In the genomic region with DNA sequence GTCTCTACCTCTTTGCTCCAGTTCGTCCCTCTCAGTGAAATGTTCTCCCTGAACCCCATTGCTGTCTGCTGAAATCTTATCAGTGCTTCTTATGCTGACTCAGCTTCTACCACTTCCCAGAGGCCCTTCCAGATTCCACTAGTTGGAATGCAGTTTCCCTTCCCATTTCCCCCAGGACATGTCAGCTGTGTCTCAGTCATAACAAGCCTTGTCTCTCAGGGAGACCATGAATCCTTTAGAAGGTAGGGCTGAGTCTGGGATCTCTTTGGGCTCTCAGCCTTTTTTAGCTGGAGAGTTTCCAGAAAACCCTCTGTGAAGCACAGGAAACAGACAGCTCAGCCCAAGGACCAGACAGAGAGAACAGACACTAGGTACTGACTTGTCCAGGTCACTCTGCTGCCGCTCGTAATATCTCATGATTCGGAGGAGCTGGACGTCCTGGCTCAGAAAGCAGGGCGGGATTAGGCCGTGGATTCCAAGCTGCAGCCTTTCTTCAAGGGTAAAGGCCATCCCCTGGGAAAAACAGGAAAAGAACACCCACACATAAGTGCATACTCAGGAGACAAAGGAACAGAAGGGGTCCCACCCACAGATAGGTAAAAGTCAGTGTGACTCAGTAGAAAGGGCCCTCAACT, we compare ENCODE assay signal across 12 cellular contexts.
DNase-seq lines count a peak whose midpoint lies in the region; ATAC-seq and TF ChIP-seq lines count a peak whose summit lies in the region.
"Had no signal": no experiment of that assay in that cellular context is flagged by ENCODE, and none has a peak within 500 bp of the region (broad histone marks: within the 10 kb centered on the region; RNA-seq: fewer than 3 reads in every experiment).

No MANE protein-coding gene starts in this region.

- H3K4me1 Mint-ChIP-seq in MCF 10A (ENCODE audit: insufficient read depth, unreplicated experiment), result peaks cover 25% of the 10 kb centered on the region
- H3K4me1 Mint-ChIP-seq: activated CD4-positive, alpha-beta memory T cell treated with anti-CD3 and anti-CD28 coated beads, Interleukin-2, amount 10 ng/mL, durations not matched to agents 7 days and 5 days had no signal

- BruUV-seq in MCF 10A (replicated peaks; lab: Mats Ljungman, UMichigan), result no TSS peak

- POLR2A ChIA-PET in MCF 10A (lab: Yijun Ruan, JAX), result interaction anchor here (0.8 to 1.0 kb wide), 2 partner anchors 44 to 76 kb away, joined by 3 to 7 read pairs; no protein-coding TSS in a partner anchor

- CTCF ChIA-PET in MCF 10A (lab: Yijun Ruan, JAX), result interaction anchor here (0.6 to 1.4 kb wide), 6 partner anchors 10 to 70 kb away, joined by 3 read pairs; no protein-coding TSS in a partner anchor

- ATAC-seq in HG02763 (IDR thresholded peaks at IDR 0.05; ENCODE audit: unreplicated experiment) (no peak), GM19463 (IDR thresholded peaks at IDR 0.05; ENCODE audit: unreplicated experiment) (no peak)

- no peak overlapping the region for H3K4me3 Mint-ChIP-seq in MCF 10A (ENCODE audit: unreplicated experiment)
- H3K4me3 Mint-ChIP-seq: activated CD4-positive, alpha-beta memory T cell treated with anti-CD3 and anti-CD28 coated beads, Interleukin-2, amount 10 ng/mL, durations not matched to agents 7 days and 5 days had no signal

- DNase-seq in ELR (ENCODE audit: low read depth), result peak; percentile 66
- DNase-seq in MCF 10A (ENCODE audit: unreplicated experiment), result peak; percentile 43
- DNase-seq in hepatic stellate cell (ENCODE audit: low spot score), result peak; percentile 77
- DNase-seq in skeletal muscle cell (ENCODE audit: low read depth), result peak; percentile 70
- DNase-seq in mesenteric fat pad (ENCODE audit: low spot score), result no peak
- DNase-seq in T-helper 2 cell, result no peak
- DNase-seq: activated CD4-positive, alpha-beta memory T cell treated with anti-CD3 and anti-CD28 coated beads, Interleukin-2, amount 10 ng/mL, durations not matched to agents 7 days and 5 days; NCI-H748 treated with DMSO at 0.1 percent for 48 hours; occipital lobe had no signal

- H3K27me3 Mint-ChIP-seq in MCF 10A (ENCODE audit: insufficient read depth, unreplicated experiment), result peaks cover 5% of the 10 kb centered on the region

- intact Hi-C loops in MCF 10A (cut with micrococcal nuclease), result no loop called here

- no peak for TF ChIP-seq CTCF in MCF 10A (IDR thresholded peaks at IDR 0.05; ENCODE audit: unreplicated experiment)

- H3K9me3 Mint-ChIP-seq in MCF 10A (ENCODE audit: unreplicated experiment), result no peaks in the 10 kb centered on the region
- H3K9me3 Mint-ChIP-seq: activated CD4-positive, alpha-beta memory T cell treated with anti-CD3 and anti-CD28 coated beads, Interleukin-2, amount 10 ng/mL, durations not matched to agents 7 days and 5 days had no signal

- H3K27ac Mint-ChIP-seq in MCF 10A (ENCODE audit: low read depth, unreplicated experiment), result peak overlapping the region; percentile 75
- H3K27ac Mint-ChIP-seq: activated CD4-positive, alpha-beta memory T cell treated with anti-CD3 and anti-CD28 coated beads, Interleukin-2, amount 10 ng/mL, durations not matched to agents 7 days and 5 days had no signal

- H3K4me3 ChIP-seq in skeletal muscle cell (ENCODE audit: low read depth, low read length), result no peak overlapping the region
- H3K4me3 ChIP-seq: thoracic aorta had no signal

- H3K36me3 Mint-ChIP-seq in MCF 10A (ENCODE audit: insufficient read depth, unreplicated experiment), result no peaks in the 10 kb centered on the region

Comparison
In these comparisons a context has a peak if more than half of its experiments do, and no peak if none do; other contexts are left out.
1. DNase-seq: peak in ELR (single experiment), MCF 10A (single experiment), hepatic stellate cell (single experiment) and skeletal muscle cell (single experiment); none in mesenteric fat pad (single experiment) and T-helper 2 cell (0 of 5).